In genomic region chr3:136380530-136380929, GRCh38 we compare ENCODE assay signal across 25 cellular contexts.
DNase-seq lines count a peak whose midpoint lies in the region; ATAC-seq and TF ChIP-seq lines count a peak whose summit lies in the region.
"Had no signal": no experiment of that assay in that cellular context is flagged by ENCODE, and none has a peak within 500 bp of the region (broad histone marks: within the 10 kb centered on the region; RNA-seq: fewer than 3 reads in every experiment).

No MANE protein-coding gene starts in this region.

- no peaks in the 10 kb centered on the region for H3K9me2 ChIP-seq in GM23248 (ENCODE audit: insufficient read depth)

- H3K9me3 ChIP-seq in GM23248 (ENCODE audit: low read depth) (no peaks in the 10 kb centered on the region), upper lobe of right lung (no peaks in the 10 kb centered on the region)
- no peaks in the 10 kb centered on the region for H3K9me3 ChIP-seq in CD8-positive, alpha-beta T cell (ENCODE audit: low read length)
- H3K9me3 ChIP-seq: thoracic aorta, vagina had no signal

- CTCF ChIA-PET in CD8-positive, alpha-beta T cell (lab: Charles Lee) = interaction anchor here (1.6 kb wide), 1 partner anchor 11 kb away, joined by 10 read pairs; no protein-coding TSS in a partner anchor

- H3K4me1 Mint-ChIP-seq in central memory CD8-positive, alpha-beta T cell = no peaks in the 10 kb centered on the region
- no peaks in the 10 kb centered on the region for H3K4me1 Mint-ChIP-seq in CD8-positive, alpha-beta T cell (ENCODE audit: low read depth)
- H3K4me1 Mint-ChIP-seq: activated B cell treated with CpG ODN at 0.5 μM for 24 hours had no signal

- no peak overlapping the region for H3K9ac ChIP-seq in GM23248

- H3K36me3 ChIP-seq in GM23248 (ENCODE audit: low read depth) (0 out of 2 replicates have a peak, but pooled peaks cover 6% of the 10 kb centered on the region), upper lobe of right lung (peaks cover 8% of the 10 kb centered on the region)
- peaks cover 6% of the 10 kb centered on the region for H3K36me3 ChIP-seq in CD8-positive, alpha-beta T cell (ENCODE audit: insufficient read depth, low read length)

- H3K36me3 Mint-ChIP-seq in central memory CD8-positive, alpha-beta T cell (ENCODE audit: insufficient read depth) = peaks cover 4% of the 10 kb centered on the region
- H3K36me3 Mint-ChIP-seq in CD8-positive, alpha-beta T cell = peaks cover 28% of the 10 kb centered on the region

- no peaks in the 10 kb centered on the region for H3K27me3 ChIP-seq in GM23248 (replicated peaks; ENCODE audit: insufficient read depth)
- no peaks in the 10 kb centered on the region for H3K27me3 ChIP-seq in upper lobe of right lung
- H3K27me3 ChIP-seq in CD8-positive, alpha-beta T cell (ENCODE audit: insufficient read depth, low read length) = no peaks in the 10 kb centered on the region
- H3K27me3 ChIP-seq: vagina had no signal

- H3K4me3 Mint-ChIP-seq in central memory CD8-positive, alpha-beta T cell = no peak overlapping the region
- H3K4me3 Mint-ChIP-seq in CD8-positive, alpha-beta T cell = no peak overlapping the region
- H3K4me3 Mint-ChIP-seq: activated B cell treated with CpG ODN at 0.5 μM for 24 hours; activated CD4-positive, alpha-beta memory T cell treated with anti-CD3 and anti-CD28 coated beads for 36 hours; activated naive CD8-positive, alpha-beta T cell had no signal

- no peak overlapping the region for H2AFZ ChIP-seq in GM23248

- DNase-seq in GM23248 (peak; percentile 37), M059J (ENCODE audit: low read depth) (peak; percentile 57), myocyte (ENCODE audit: low read depth) (peak; percentile 30), DMS 273 treated with DMSO at 0.1 percent for 48 hours (lab: John Stamatoyannopoulos, UW) (no peak), upper lobe of right lung (no peak)
- DNase-seq in central memory CD8-positive, alpha-beta T cell (ENCODE audit: low spot score in 2 of 2) = no peak
- DNase-seq in CD8-positive, alpha-beta T cell = no peak
- DNase-seq: activated B cell treated with CpG ODN at 0.5 μM for 24 hours; activated CD4-positive, alpha-beta memory T cell treated with anti-CD3 and anti-CD28 coated beads for 36 hours; C1 segment of cervical spinal cord; Karpas-422; NCI-H1105; NCI-H2029; NCI-H446; right cardiac atrium; stimulated activated CD4-positive, alpha-beta T cell treated with anti-CD3 and anti-CD28 coated beads, Interleukin-12 subunit alpha, Interleukin-12 subunit beta, amount 100 ng/mL, for 4 hours; stimulated activated CD4-positive, alpha-beta T cell treated with anti-CD3 and anti-CD28 coated beads, Interleukin-4, amount 100 ng/mL, for 4 hours; stimulated activated naive CD4-positive, alpha-beta T cell; T-helper 9 cell had no signal

- no peak overlapping the region for H3K4me2 ChIP-seq in GM23248 (ENCODE audit: unreplicated experiment)

- H3F3A ChIP-seq in GM23248 (ENCODE audit: insufficient read depth) = peaks cover 6% of the 10 kb centered on the region; the same call in 1 of the 2 replicates

- no peak overlapping the region for H3K4me3 ChIP-seq in GM23248
- H3K4me3 ChIP-seq in upper lobe of right lung = no peak overlapping the region
- H3K4me3 ChIP-seq in CD8-positive, alpha-beta T cell (ENCODE audit: low read depth, low read length) = no peak overlapping the region
- H3K4me3 ChIP-seq: thoracic aorta, vagina had no signal

- WGBS in GM23248 (ENCODE audit: low coverage in 1 of 2, low lambda C conversion rate in 2 of 2, missing lambda C conversion rate in 2 of 2), 2 experiments = 62 to 65% methylated on average over 6 of the region's 6 CpGs

- no peaks in the 10 kb centered on the region for H3K9me3 Mint-ChIP-seq in central memory CD8-positive, alpha-beta T cell
- H3K9me3 Mint-ChIP-seq in CD8-positive, alpha-beta T cell = no peaks in the 10 kb centered on the region
- H3K9me3 Mint-ChIP-seq: activated B cell treated with CpG ODN at 0.5 μM for 24 hours; activated CD4-positive, alpha-beta memory T cell treated with anti-CD3 and anti-CD28 coated beads for 36 hours; activated T-helper 2 cell treated with anti-CD3 and anti-CD28 coated beads, Interferon-gamma antibody, Interleukin-2, Interleukin-4, amounts not matched to agents 10 μg/mL and 5 μg/mL and 100 μg/mL, durations not matched to agents 14 hours and 24 hours and 36 hours had no signal

- no peaks in the 10 kb centered on the region for H3K27me3 Mint-ChIP-seq in central memory CD8-positive, alpha-beta T cell
- no peaks in the 10 kb centered on the region for H3K27me3 Mint-ChIP-seq in CD8-positive, alpha-beta T cell (ENCODE audit: low read depth)
- H3K27me3 Mint-ChIP-seq: activated B cell treated with CpG ODN at 0.5 μM for 24 hours; activated CD4-positive, alpha-beta memory T cell treated with anti-CD3 and anti-CD28 coated beads for 36 hours; activated naive CD8-positive, alpha-beta T cell had no signal

- POLR2A ChIA-PET in CD8-positive, alpha-beta T cell (lab: Charles Lee) = no interaction called here

- ATAC-seq in central memory CD8-positive, alpha-beta T cell (replicated peaks; ENCODE audit: extremely low read depth, poor library complexity, severe bottlenecking) = no peak
- ATAC-seq in upper lobe of right lung (no peak), HG03571 (IDR thresholded peaks at IDR 0.05; ENCODE audit: unreplicated experiment) (no peak)
- ATAC-seq in CD8-positive, alpha-beta T cell = no peak
- ATAC-seq: right cardiac atrium, Right ventricle myocardium inferior had no signal

- in situ Hi-C loops in GM23248 (cut with MboI) = loop anchor here (25.0 kb wide), 2 partner anchors 293 to 632 kb away; no protein-coding TSS in a partner anchor

- H3K27ac ChIP-seq in GM23248 = no peak overlapping the region
- no peak overlapping the region for H3K27ac ChIP-seq in upper lobe of right lung
- no peak overlapping the region for H3K27ac ChIP-seq in CD8-positive, alpha-beta T cell (ENCODE audit: low read depth, low read length)
- H3K27ac ChIP-seq: thoracic aorta, vagina had no signal

- peak overlapping the region; percentile 36 for H3K27ac Mint-ChIP-seq in central memory CD8-positive, alpha-beta T cell (ENCODE audit: low read depth)
- no peak overlapping the region for H3K27ac Mint-ChIP-seq in CD8-positive, alpha-beta T cell
- H3K27ac Mint-ChIP-seq: activated B cell treated with CpG ODN at 0.5 μM for 24 hours; activated CD4-positive, alpha-beta memory T cell treated with anti-CD3 and anti-CD28 coated beads for 36 hours; activated naive CD8-positive, alpha-beta T cell; activated T-helper 2 cell treated with anti-CD3 and anti-CD28 coated beads, Interferon-gamma antibody, Interleukin-2, Interleukin-4, amounts not matched to agents 10 μg/mL and 5 μg/mL and 100 μg/mL, durations not matched to agents 14 hours and 24 hours and 36 hours had no signal

- H3K4me1 ChIP-seq in GM23248 (ENCODE audit: insufficient read depth) (0 out of 2 replicates have a peak, but pooled peaks cover 10% of the 10 kb centered on the region), upper lobe of right lung (no peaks in the 10 kb centered on the region)
- H3K4me1 ChIP-seq in CD8-positive, alpha-beta T cell (ENCODE audit: insufficient read depth, low read length) = no peaks in the 10 kb centered on the region
- H3K4me1 ChIP-seq: vagina had no signal

- no peaks in the 10 kb centered on the region for H4K20me1 ChIP-seq in GM23248 (ENCODE audit: insufficient read depth)

- no peaks in the 10 kb centered on the region for H3K79me2 ChIP-seq in GM23248 (ENCODE audit: insufficient read depth)

- no peak for TF ChIP-seq CTCF in upper lobe of right lung (IDR thresholded peaks at IDR 0.05)
- no peak for TF ChIP-seq CTCF in CD8-positive, alpha-beta T cell (IDR thresholded peaks at IDR 0.05)

- intact Hi-C loops in upper lobe of right lung (cut with DNase I) = no loop called here
- intact Hi-C loops in CD8-positive, alpha-beta T cell (cut with DNase I, micrococcal nuclease) = no loop called here

Comparison
In these comparisons a context has a peak if more than half of its experiments do, and no peak if none do; other contexts are left out.
1. DNase-seq: peak in GM23248 (single experiment), M059J (single experiment) and myocyte (single experiment); none in central memory CD8-positive, alpha-beta T cell (0 of 2), DMS 273 treated with DMSO at 0.1 percent for 48 hours (single experiment), upper lobe of right lung (single experiment) and CD8-positive, alpha-beta T cell (0 of 7).